Comparison of ENCODE assay signal across 1 cellular context in the genomic region with DNA sequence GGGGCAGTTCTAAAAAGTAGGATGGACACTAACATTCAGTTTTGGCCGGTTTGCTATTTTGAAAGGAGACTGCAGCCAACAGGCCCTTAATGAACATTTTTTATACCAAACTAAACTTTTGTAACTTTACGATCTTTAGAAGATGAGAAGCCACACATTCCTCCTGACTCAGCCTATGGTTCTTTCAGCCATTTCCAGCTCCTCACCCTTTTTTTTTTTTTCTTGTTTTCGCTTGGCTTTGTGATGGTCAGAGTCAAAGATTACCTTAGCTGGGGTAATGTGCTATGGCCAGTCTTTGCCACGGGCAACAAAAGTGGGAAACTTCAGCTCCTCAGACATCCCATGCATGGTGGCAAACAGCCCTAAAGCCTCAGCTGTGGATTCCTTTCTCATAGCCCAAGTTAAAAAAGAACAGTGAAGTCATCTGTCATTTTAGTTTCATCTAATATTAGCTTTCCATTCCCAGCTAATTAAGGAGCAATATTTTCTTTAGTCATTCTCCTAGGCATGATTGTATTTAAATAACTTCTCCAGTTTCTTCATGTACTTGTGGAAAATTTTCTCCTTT.
TF ChIP-seq lines count a peak whose summit lies in the region.

No MANE protein-coding gene starts in this region.

TF ChIP-seq in HepG2, 621 proteins besides CTCF, POLR2A, EP300 and RAD21:
- TF ChIP-seq ZMYM3 (CRISPR knock-in tag; IDR thresholded peaks at IDR 0.05), result no peak
- TF ChIP-seq KDM5B (CRISPR knock-in tag; IDR thresholded peaks at IDR 0.05; ENCODE audit: borderline replicate concordance), result no peak
- TF ChIP-seq CREB1 (IDR thresholded peaks at IDR 0.05), result no peak
- no peak for TF ChIP-seq CREB1 (CRISPR knock-in tag; IDR thresholded peaks at IDR 0.05)
- TF ChIP-seq ZNF383 (CRISPR knock-in tag; IDR thresholded peaks at IDR 0.05; ENCODE audit: borderline replicate concordance), result no peak
- TF ChIP-seq MLLT10 (CRISPR knock-in tag; IDR thresholded peaks at IDR 0.05), result no peak
- TF ChIP-seq, protein P1, sequence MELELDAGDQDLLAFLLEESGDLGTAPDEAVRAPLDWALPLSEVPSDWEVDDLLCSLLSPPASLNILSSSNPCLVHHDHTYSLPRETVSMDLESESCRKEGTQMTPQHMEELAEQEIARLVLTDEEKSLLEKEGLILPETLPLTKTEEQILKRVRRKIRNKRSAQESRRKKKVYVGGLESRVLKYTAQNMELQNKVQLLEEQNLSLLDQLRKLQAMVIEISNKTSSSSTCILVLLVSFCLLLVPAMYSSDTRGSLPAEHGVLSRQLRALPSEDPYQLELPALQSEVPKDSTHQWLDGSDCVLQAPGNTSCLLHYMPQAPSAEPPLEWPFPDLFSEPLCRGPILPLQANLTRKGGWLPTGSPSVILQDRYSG (CRISPR knock-in tag; IDR thresholded peaks at IDR 0.05), result no peak
- TF ChIP-seq, protein P2, sequence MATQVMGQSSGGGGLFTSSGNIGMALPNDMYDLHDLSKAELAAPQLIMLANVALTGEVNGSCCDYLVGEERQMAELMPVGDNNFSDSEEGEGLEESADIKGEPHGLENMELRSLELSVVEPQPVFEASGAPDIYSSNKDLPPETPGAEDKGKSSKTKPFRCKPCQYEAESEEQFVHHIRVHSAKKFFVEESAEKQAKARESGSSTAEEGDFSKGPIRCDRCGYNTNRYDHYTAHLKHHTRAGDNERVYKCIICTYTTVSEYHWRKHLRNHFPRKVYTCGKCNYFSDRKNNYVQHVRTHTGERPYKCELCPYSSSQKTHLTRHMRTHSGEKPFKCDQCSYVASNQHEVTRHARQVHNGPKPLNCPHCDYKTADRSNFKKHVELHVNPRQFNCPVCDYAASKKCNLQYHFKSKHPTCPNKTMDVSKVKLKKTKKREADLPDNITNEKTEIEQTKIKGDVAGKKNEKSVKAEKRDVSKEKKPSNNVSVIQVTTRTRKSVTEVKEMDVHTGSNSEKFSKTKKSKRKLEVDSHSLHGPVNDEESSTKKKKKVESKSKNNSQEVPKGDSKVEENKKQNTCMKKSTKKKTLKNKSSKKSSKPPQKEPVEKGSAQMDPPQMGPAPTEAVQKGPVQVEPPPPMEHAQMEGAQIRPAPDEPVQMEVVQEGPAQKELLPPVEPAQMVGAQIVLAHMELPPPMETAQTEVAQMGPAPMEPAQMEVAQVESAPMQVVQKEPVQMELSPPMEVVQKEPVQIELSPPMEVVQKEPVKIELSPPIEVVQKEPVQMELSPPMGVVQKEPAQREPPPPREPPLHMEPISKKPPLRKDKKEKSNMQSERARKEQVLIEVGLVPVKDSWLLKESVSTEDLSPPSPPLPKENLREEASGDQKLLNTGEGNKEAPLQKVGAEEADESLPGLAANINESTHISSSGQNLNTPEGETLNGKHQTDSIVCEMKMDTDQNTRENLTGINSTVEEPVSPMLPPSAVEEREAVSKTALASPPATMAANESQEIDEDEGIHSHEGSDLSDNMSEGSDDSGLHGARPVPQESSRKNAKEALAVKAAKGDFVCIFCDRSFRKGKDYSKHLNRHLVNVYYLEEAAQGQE (IDR thresholded peaks at IDR 0.05; ENCODE audit: borderline replicate concordance in 1 of 2, low read depth in 1 of 2, low read length in 2 of 2), result no peak
- TF ChIP-seq SALL1 (CRISPR knock-in tag; IDR thresholded peaks at IDR 0.05), result no peak
- TF ChIP-seq, protein P3, sequence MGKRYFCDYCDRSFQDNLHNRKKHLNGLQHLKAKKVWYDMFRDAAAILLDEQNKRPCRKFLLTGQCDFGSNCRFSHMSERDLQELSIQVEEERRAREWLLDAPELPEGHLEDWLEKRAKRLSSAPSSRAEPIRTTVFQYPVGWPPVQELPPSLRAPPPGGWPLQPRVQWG (CRISPR knock-in tag; IDR thresholded peaks at IDR 0.05; ENCODE audit: borderline replicate concordance, low read depth), result no peak
- TF ChIP-seq, protein P4, sequence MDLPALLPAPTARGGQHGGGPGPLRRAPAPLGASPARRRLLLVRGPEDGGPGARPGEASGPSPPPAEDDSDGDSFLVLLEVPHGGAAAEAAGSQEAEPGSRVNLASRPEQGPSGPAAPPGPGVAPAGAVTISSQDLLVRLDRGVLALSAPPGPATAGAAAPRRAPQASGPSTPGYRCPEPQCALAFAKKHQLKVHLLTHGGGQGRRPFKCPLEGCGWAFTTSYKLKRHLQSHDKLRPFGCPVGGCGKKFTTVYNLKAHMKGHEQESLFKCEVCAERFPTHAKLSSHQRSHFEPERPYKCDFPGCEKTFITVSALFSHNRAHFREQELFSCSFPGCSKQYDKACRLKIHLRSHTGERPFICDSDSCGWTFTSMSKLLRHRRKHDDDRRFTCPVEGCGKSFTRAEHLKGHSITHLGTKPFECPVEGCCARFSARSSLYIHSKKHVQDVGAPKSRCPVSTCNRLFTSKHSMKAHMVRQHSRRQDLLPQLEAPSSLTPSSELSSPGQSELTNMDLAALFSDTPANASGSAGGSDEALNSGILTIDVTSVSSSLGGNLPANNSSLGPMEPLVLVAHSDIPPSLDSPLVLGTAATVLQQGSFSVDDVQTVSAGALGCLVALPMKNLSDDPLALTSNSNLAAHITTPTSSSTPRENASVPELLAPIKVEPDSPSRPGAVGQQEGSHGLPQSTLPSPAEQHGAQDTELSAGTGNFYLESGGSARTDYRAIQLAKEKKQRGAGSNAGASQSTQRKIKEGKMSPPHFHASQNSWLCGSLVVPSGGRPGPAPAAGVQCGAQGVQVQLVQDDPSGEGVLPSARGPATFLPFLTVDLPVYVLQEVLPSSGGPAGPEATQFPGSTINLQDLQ (CRISPR knock-in tag; IDR thresholded peaks at IDR 0.05), result no peak
- no peak for TF ChIP-seq TARDBP (CRISPR knock-in tag; IDR thresholded peaks at IDR 0.05)
- TF ChIP-seq, protein P5, sequence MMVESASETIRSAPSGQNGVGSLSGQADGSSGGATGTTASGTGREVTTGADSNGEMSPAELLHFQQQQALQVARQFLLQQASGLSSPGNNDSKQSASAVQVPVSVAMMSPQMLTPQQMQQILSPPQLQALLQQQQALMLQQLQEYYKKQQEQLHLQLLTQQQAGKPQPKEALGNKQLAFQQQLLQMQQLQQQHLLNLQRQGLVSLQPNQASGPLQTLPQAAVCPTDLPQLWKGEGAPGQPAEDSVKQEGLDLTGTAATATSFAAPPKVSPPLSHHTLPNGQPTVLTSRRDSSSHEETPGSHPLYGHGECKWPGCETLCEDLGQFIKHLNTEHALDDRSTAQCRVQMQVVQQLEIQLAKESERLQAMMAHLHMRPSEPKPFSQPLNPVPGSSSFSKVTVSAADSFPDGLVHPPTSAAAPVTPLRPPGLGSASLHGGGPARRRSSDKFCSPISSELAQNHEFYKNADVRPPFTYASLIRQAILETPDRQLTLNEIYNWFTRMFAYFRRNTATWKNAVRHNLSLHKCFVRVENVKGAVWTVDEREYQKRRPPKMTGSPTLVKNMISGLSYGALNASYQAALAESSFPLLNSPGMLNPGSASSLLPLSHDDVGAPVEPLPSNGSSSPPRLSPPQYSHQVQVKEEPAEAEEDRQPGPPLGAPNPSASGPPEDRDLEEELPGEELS (CRISPR knock-in tag; IDR thresholded peaks at IDR 0.05), result no peak
- TF ChIP-seq POLR2AphosphoS5 (IDR thresholded peaks at IDR 0.05; ENCODE audit: low read depth, low read length), result no peak
- TF ChIP-seq SP5 (CRISPR knock-in tag; IDR thresholded peaks at IDR 0.05; ENCODE audit: borderline replicate concordance, low read depth), result no peak
- no peak for TF ChIP-seq FOXK1 (CRISPR knock-in tag; IDR thresholded peaks at IDR 0.05; ENCODE audit: borderline replicate concordance, low read depth)
- TF ChIP-seq ELF1 (CRISPR knock-in tag; IDR thresholded peaks at IDR 0.05), result no peak
- TF ChIP-seq RBM39 (IDR thresholded peaks at IDR 0.05; ENCODE audit: low read depth, low read length, poor library complexity, severe bottlenecking), result no peak
- no peak for TF ChIP-seq ARNT (IDR thresholded peaks at IDR 0.05)
- TF ChIP-seq SP1 (IDR thresholded peaks at IDR 0.05), result no peak
- no peak for TF ChIP-seq SP1 (CRISPR knock-in tag; IDR thresholded peaks at IDR 0.05)
